ENCODE assay signal across 9 cellular contexts in genomic region chr1:39509360-39510009, GRCh38. TPM values are rescaled to one million over a fixed set of nuclear protein-coding genes. Genes with fewer than 3 reads are reported as not detected.
DNase-seq lines count a peak whose midpoint lies in the region; ATAC-seq and TF ChIP-seq lines count a peak whose summit lies in the region.
"Had no signal": no experiment of that assay in that cellular context is flagged by ENCODE, and none has a peak within 500 bp of the region (broad histone marks: within the 10 kb centered on the region; RNA-seq: fewer than 3 reads in every experiment).

No MANE protein-coding gene starts in this region.

- no peak overlapping the region for H3K27ac Mint-ChIP-seq in central memory CD8-positive, alpha-beta T cell (ENCODE audit: low read depth)
- H3K27ac Mint-ChIP-seq in stimulated activated effector memory CD8-positive, alpha-beta T cell treated with anti-CD3 and anti-CD28 coated beads, Interleukin-12 subunit alpha, Interleukin-12 subunit beta, amount 100 ng/mL, for 72 hours = peak overlapping the region; percentile 40

- intact Hi-C loops in Right ventricle myocardium superior (cut with DNase I) = no loop called here

- peak overlapping the region; percentile 42 for H3K4me3 Mint-ChIP-seq in central memory CD8-positive, alpha-beta T cell
- peak overlapping the region; percentile 55 for H3K4me3 Mint-ChIP-seq in stimulated activated effector memory CD8-positive, alpha-beta T cell treated with anti-CD3 and anti-CD28 coated beads, Interleukin-12 subunit alpha, Interleukin-12 subunit beta, amount 100 ng/mL, for 72 hours
- H3K4me3 Mint-ChIP-seq: nephron had no signal

- H3K4me3 ChIP-seq in right atrium auricular region = no peak overlapping the region

- peaks cover 2% of the 10 kb centered on the region for H3K36me3 Mint-ChIP-seq in central memory CD8-positive, alpha-beta T cell (ENCODE audit: insufficient read depth)
- H3K36me3 Mint-ChIP-seq in stimulated activated effector memory CD8-positive, alpha-beta T cell treated with anti-CD3 and anti-CD28 coated beads, Interleukin-12 subunit alpha, Interleukin-12 subunit beta, amount 100 ng/mL, for 72 hours = no peaks in the 10 kb centered on the region

- no peaks in the 10 kb centered on the region for H3K9me3 Mint-ChIP-seq in central memory CD8-positive, alpha-beta T cell
- no peaks in the 10 kb centered on the region for H3K9me3 Mint-ChIP-seq in stimulated activated effector memory CD8-positive, alpha-beta T cell treated with anti-CD3 and anti-CD28 coated beads, Interleukin-12 subunit alpha, Interleukin-12 subunit beta, amount 100 ng/mL, for 72 hours
- H3K9me3 Mint-ChIP-seq: nephron had no signal

- peak; percentile 61 for DNase-seq in Right ventricle myocardium superior
- no peak for DNase-seq in right atrium auricular region (ENCODE audit: low spot score)
- no peak for DNase-seq in central memory CD8-positive, alpha-beta T cell (ENCODE audit: low spot score in 2 of 2)
- no peak for DNase-seq in stimulated activated effector memory CD8-positive, alpha-beta T cell treated with anti-CD3 and anti-CD28 coated beads, Interleukin-12 subunit alpha, Interleukin-12 subunit beta, amount 100 ng/mL, for 72 hours (ENCODE audit: low spot score in 2 of 2)
- DNase-seq in DMS 273 treated with DMSO at 0.1 percent for 48 hours (lab: John Stamatoyannopoulos, UW) = no peak
- DNase-seq in DMS153 (lab: John Stamatoyannopoulos, UW) = no peak

- no peak for TF ChIP-seq CTCF in right atrium auricular region (IDR thresholded peaks at IDR 0.05)

- no peaks in the 10 kb centered on the region for H3K36me3 ChIP-seq in right atrium auricular region

- ATAC-seq in Right ventricle myocardium superior (ENCODE audit: poor library complexity) (peak; percentile 47), HG03439 (IDR thresholded peaks at IDR 0.05; ENCODE audit: unreplicated experiment) (peak; percentile 70), GM21360 (IDR thresholded peaks at IDR 0.05; ENCODE audit: unreplicated experiment) (no peak)
- peak; percentile 48 for ATAC-seq in central memory CD8-positive, alpha-beta T cell (replicated peaks; ENCODE audit: extremely low read depth, poor library complexity, severe bottlenecking)
- ATAC-seq in stimulated activated effector memory CD8-positive, alpha-beta T cell treated with anti-CD3 and anti-CD28 coated beads, Interleukin-12 subunit alpha, Interleukin-12 subunit beta, amount 100 ng/mL, for 72 hours = peak; percentile 19

- no peaks in the 10 kb centered on the region for H3K4me1 ChIP-seq in right atrium auricular region

- no peaks in the 10 kb centered on the region for H3K27me3 ChIP-seq in right atrium auricular region

- no peaks in the 10 kb centered on the region for H3K9me3 ChIP-seq in right atrium auricular region

- H3K4me1 Mint-ChIP-seq in central memory CD8-positive, alpha-beta T cell = peaks cover 10% of the 10 kb centered on the region
- peaks cover 10% of the 10 kb centered on the region for H3K4me1 Mint-ChIP-seq in stimulated activated effector memory CD8-positive, alpha-beta T cell treated with anti-CD3 and anti-CD28 coated beads, Interleukin-12 subunit alpha, Interleukin-12 subunit beta, amount 100 ng/mL, for 72 hours

- H3K27me3 Mint-ChIP-seq in central memory CD8-positive, alpha-beta T cell = no peaks in the 10 kb centered on the region

- no peak overlapping the region for H3K27ac ChIP-seq in right atrium auricular region

RNA-seq across cellular contexts. Expression of gene BMP8A, which starts 18.0 kb away (rescaled TPM):
- total RNA-seq in Right ventricle myocardium superior = 0.30 TPM
- total RNA-seq in right atrium auricular region = 1 to 10 TPM; 1.4 to 3.2 TPM
